Comparison of ENCODE assay signal across 13 cellular contexts in genomic region chr18:50315100-50315871, GRCh38. TPM values are rescaled to one million over a fixed set of nuclear protein-coding genes. Genes with fewer than 3 reads are reported as not detected.
A peak's percentile ranks its signal among the peaks of the same experiment; 100 is the strongest.
DNase-seq lines count a peak whose midpoint lies in the region; ATAC-seq, FAIRE-seq and TF ChIP-seq lines count a peak whose summit lies in the region.
"Had no signal": no experiment of that assay in that cellular context is flagged by ENCODE, and none has a peak within 500 bp of the region (broad histone marks: within the 10 kb centered on the region; RNA-seq: fewer than 3 reads in every experiment).

No MANE protein-coding gene starts in this region.

- no peaks in the 10 kb centered on the region for H3K36me3 Mint-ChIP-seq in activated naive CD8-positive, alpha-beta T cell treated with anti-CD3 and anti-CD28 coated beads for 36 hours

- ATAC-seq in GM19397 (IDR thresholded peaks at IDR 0.05; ENCODE audit: unreplicated experiment) = peak; percentile 69
- ATAC-seq in HG02870 (IDR thresholded peaks at IDR 0.05; ENCODE audit: unreplicated experiment) = peak; percentile 77
- peak; percentile 77 for ATAC-seq in HG03571 (IDR thresholded peaks at IDR 0.05; ENCODE audit: unreplicated experiment)
- ATAC-seq: activated T-cell treated with anti-CD3 and anti-CD28 coated beads, Interleukin-2, amount 50 U/mL, for 4 hours; left lung; T-helper 17 cell had no signal

- no peaks in the 10 kb centered on the region for H3K9me3 ChIP-seq in SJCRH30 (replicated peaks)
- H3K9me3 ChIP-seq: left lung had no signal

- no peaks in the 10 kb centered on the region for H3K9me3 Mint-ChIP-seq in activated naive CD8-positive, alpha-beta T cell treated with anti-CD3 and anti-CD28 coated beads for 36 hours
- H3K9me3 Mint-ChIP-seq: activated T-cell treated with anti-CD3 and anti-CD28 coated beads, Interleukin-2, amount 50 U/mL, for 4 hours had no signal

- H3K27ac ChIP-seq in SJCRH30 = no peak overlapping the region
- H3K27ac ChIP-seq: left lung had no signal

- H3K27me3 Mint-ChIP-seq in activated naive CD8-positive, alpha-beta T cell treated with anti-CD3 and anti-CD28 coated beads for 36 hours = peaks cover 3% of the 10 kb centered on the region

- no peak overlapping the region for H3K27ac Mint-ChIP-seq in activated naive CD8-positive, alpha-beta T cell treated with anti-CD3 and anti-CD28 coated beads for 36 hours

- no peak for TF ChIP-seq CTCF in GM12864 (IDR thresholded peaks at IDR 0.05; ENCODE audit: low read depth, low read length, missing control alignments)

- no peaks in the 10 kb centered on the region; the same call in 1 of the 2 replicates for H3K27me3 ChIP-seq in SJCRH30

- no peaks in the 10 kb centered on the region for H3K4me1 ChIP-seq in SJCRH30
- H3K4me1 ChIP-seq: left lung had no signal

- no peak for FAIRE-seq in RCC 7860 (lab: Jason Lieb, UNC)

- H3K4me3 Mint-ChIP-seq in activated naive CD8-positive, alpha-beta T cell treated with anti-CD3 and anti-CD28 coated beads for 36 hours = no peak overlapping the region
- H3K4me3 Mint-ChIP-seq: activated T-cell treated with anti-CD3 and anti-CD28 coated beads, Interleukin-2, amount 50 U/mL, for 4 hours; T-helper 17 cell had no signal

- H3K36me3 ChIP-seq in SJCRH30 = no peaks in the 10 kb centered on the region
- H3K36me3 ChIP-seq: left lung had no signal

- no peaks in the 10 kb centered on the region for H3K4me1 Mint-ChIP-seq in activated naive CD8-positive, alpha-beta T cell treated with anti-CD3 and anti-CD28 coated beads for 36 hours
- H3K4me1 Mint-ChIP-seq: T-helper 17 cell had no signal

- H3K4me3 ChIP-seq in GM12864 (ENCODE audit: low read depth, low read length) (no peak overlapping the region), SJCRH30 (no peak overlapping the region)
- H3K4me3 ChIP-seq: left lung had no signal

- DNase-seq in GM12864 (ENCODE audit: low read depth) = peak; percentile 91
- no peak for DNase-seq in activated naive CD8-positive, alpha-beta T cell treated with anti-CD3 and anti-CD28 coated beads for 36 hours
- no peak for DNase-seq in SJCRH30
- DNase-seq in RCC 7860 (ENCODE audit: low spot score) = no peak
- DNase-seq in NCI-H2196 (lab: John Stamatoyannopoulos, UW; ENCODE audit: unreplicated experiment) = no peak
- DNase-seq: activated T-cell treated with anti-CD3 and anti-CD28 coated beads, Interleukin-2, amount 50 U/mL, for 4 hours; central memory CD4-positive, alpha-beta T cell; left lung; NCI-H446 treated with DMSO at 0.1 percent for 48 hours; T-helper 17 cell had no signal

RNA-seq across cellular contexts. Expression of gene CXXC1, which starts 27.8 kb away (rescaled TPM):
- 10 to 100 TPM; 97.0 to 97.2 TPM for total RNA-seq in activated naive CD8-positive, alpha-beta T cell treated with anti-CD3 and anti-CD28 coated beads for 36 hours
- 38.5 and 43.2 TPM in 2 replicates for total RNA-seq in SJCRH30 (2014; rRNA removed; shearing (Covaris generic))

RNA-seq across cellular contexts. Expression of gene MBD1, which starts 34.0 kb away (rescaled TPM):
- total RNA-seq in activated naive CD8-positive, alpha-beta T cell treated with anti-CD3 and anti-CD28 coated beads for 36 hours = 10 to 100 TPM; 65.6 to 69.9 TPM
- 34.1 and 42.0 TPM in 2 replicates for total RNA-seq in SJCRH30 (2014; rRNA removed; shearing (Covaris generic))

RNA-seq across cellular contexts. Expression of gene CFAP53, which starts 49.0 kb away (rescaled TPM):
- total RNA-seq in activated naive CD8-positive, alpha-beta T cell treated with anti-CD3 and anti-CD28 coated beads for 36 hours = under 1 TPM; 0.14 to 0.54 TPM
- 0.08 TPM in 1 of 2 replicates, not detected in the other for total RNA-seq in SJCRH30 (2014; rRNA removed; shearing (Covaris generic))

RNA-seq across cellular contexts. Expression of gene SKA1, which starts 59.6 kb away (rescaled TPM):
- 10 to 100 TPM; 37.5 to 38.8 TPM for total RNA-seq in activated naive CD8-positive, alpha-beta T cell treated with anti-CD3 and anti-CD28 coated beads for 36 hours
- 41.1 and 49.9 TPM in 2 replicates for total RNA-seq in SJCRH30 (2014; rRNA removed; shearing (Covaris generic))
